ENCODE assay signal across 1 cellular context in genomic region chr7:90006988-90007387, GRCh38.
TF ChIP-seq lines count a peak whose summit lies in the region.

No MANE protein-coding gene starts in this region.

TF ChIP-seq in GM23338, 12 proteins besides CTCF, POLR2A, EP300 and RAD21 (continued from another document):
- no peak for TF ChIP-seq ZNF462 (CRISPR knock-in tag; IDR thresholded peaks at IDR 0.05)
- TF ChIP-seq POLR2AphosphoS5 (IDR thresholded peaks at IDR 0.05; ENCODE audit: low read depth), result no peak
- no peak for TF ChIP-seq ZNF114 (CRISPR knock-in tag; IDR thresholded peaks at IDR 0.05)
- TF ChIP-seq JUNB (IDR thresholded peaks at IDR 0.05; ENCODE audit: unreplicated experiment), result no peak
- no peak for TF ChIP-seq NANOG (IDR thresholded peaks at IDR 0.05; ENCODE audit: borderline replicate concordance)
- no peak for TF ChIP-seq REST (IDR thresholded peaks at IDR 0.05; ENCODE audit: unreplicated experiment)
- no peak for TF ChIP-seq CREB1 (CRISPR knock-in tag; IDR thresholded peaks at IDR 0.05; ENCODE audit: low read depth)
- TF ChIP-seq, protein P1, sequence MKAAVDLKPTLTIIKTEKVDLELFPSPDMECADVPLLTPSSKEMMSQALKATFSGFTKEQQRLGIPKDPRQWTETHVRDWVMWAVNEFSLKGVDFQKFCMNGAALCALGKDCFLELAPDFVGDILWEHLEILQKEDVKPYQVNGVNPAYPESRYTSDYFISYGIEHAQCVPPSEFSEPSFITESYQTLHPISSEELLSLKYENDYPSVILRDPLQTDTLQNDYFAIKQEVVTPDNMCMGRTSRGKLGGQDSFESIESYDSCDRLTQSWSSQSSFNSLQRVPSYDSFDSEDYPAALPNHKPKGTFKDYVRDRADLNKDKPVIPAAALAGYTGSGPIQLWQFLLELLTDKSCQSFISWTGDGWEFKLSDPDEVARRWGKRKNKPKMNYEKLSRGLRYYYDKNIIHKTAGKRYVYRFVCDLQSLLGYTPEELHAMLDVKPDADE (IDR thresholded peaks at IDR 0.05), result no peak
- no peak for TF ChIP-seq EZH2phosphoT487 (IDR thresholded peaks at IDR 0.05; ENCODE audit: unreplicated experiment)
- no peak for TF ChIP-seq STAT1 (IDR thresholded peaks at IDR 0.05; ENCODE audit: unreplicated experiment)
